Comparison of ENCODE assay signal across 8 cellular contexts in the genomic region with DNA sequence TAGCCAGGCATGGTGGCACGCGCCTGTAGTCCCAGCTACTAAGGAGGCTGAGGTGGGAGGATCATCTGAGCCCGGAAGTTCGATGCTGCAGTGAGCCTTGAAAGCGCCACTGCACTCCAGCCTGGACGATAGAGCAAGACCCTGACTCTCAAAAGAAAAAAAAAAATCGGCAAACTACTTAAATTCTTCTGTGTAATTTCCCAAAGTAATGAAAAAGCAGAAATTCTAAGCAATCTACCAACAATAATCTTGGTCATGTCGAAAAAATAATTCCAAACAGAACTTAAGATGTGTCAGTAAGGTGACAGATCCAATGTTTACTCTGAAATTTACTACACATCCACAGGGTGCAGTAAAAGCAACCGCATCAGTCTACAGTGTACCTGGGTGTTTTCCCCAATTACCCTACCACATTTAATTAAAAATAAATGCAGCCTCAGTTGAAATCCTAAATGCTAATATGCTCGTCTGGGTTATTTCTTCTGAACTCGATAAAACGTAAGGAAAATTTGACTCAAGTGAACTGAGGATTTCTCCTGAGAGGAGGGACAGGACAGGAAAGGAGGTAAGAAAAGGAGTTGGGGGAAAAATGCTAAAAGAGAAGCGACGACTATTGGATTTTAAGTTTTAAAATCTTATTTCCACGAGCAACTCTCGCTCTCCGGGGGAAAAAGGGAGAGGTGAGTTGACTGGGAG. TPM values are rescaled to one million over a fixed set of nuclear protein-coding genes. Genes with fewer than 3 reads are reported as not detected.
A peak's percentile ranks its signal among the peaks of the same experiment; 100 is the strongest.
DNase-seq lines count a peak whose midpoint lies in the region; ATAC-seq, FAIRE-seq and TF ChIP-seq lines count a peak whose summit lies in the region.

No MANE protein-coding gene starts in this region.

- H3K4me1 Mint-ChIP-seq in memory B cell: peaks cover 8% of the 10 kb centered on the region

- H3K9me3 ChIP-seq in upper lobe of right lung: no peaks in the 10 kb centered on the region

- H3K27ac Mint-ChIP-seq in memory B cell: peak overlapping the region; percentile 86

- H3K4me3 ChIP-seq in AG04449 (ENCODE audit: low read depth, low read length): peak overlapping the region; percentile 100
- peak overlapping the region; percentile 90 for H3K4me3 ChIP-seq in upper lobe of right lung

- peak overlapping the region; percentile 88 for H3K4me3 Mint-ChIP-seq in memory B cell

- no peaks in the 10 kb centered on the region for H3K27me3 ChIP-seq in upper lobe of right lung

- H3K27ac ChIP-seq in caudate nucleus (ENCODE audit: low read depth, low read length) (peak overlapping the region; percentile 92), upper lobe of right lung (peak overlapping the region; percentile 83)

- peak; percentile 9 for FAIRE-seq in GM12891 (lab: Jason Lieb, UNC)
- no peak for FAIRE-seq in H54 (lab: Jason Lieb, UNC)

- H3K9me3 Mint-ChIP-seq in memory B cell: no peaks in the 10 kb centered on the region

- ATAC-seq in memory B cell (ENCODE audit: low read depth): no peak
- no peak for ATAC-seq in upper lobe of right lung

- intact Hi-C loops in upper lobe of right lung (cut with DNase I): no loop called here

- H3K36me3 ChIP-seq in upper lobe of right lung: peaks cover 2% of the 10 kb centered on the region

- H3K36me3 Mint-ChIP-seq in memory B cell: no peaks in the 10 kb centered on the region

- H3K4me1 ChIP-seq in upper lobe of right lung: peaks cover 17% of the 10 kb centered on the region

- POLR2A ChIA-PET in AG04449 (lab: Yijun Ruan, JAX): no interaction called here

- TF ChIP-seq POLR2A in GM12891 (IDR thresholded peaks at IDR 0.05; ENCODE audit: low read depth, low read length) (no peak), H54 (IDR thresholded peaks at IDR 0.05; ENCODE audit: low read depth, low read length) (no peak)

- CTCF ChIA-PET in AG04449 (lab: Yijun Ruan, JAX): interaction anchor here (0.6 kb wide), 1 partner anchor 15 kb away, joined by 3 read pairs; no protein-coding TSS in a partner anchor

- no peak for DNase-seq in AG04449 (ENCODE audit: low read depth, low spot score)
- DNase-seq in GM12891 (ENCODE audit: insufficient read length, low spot score): no peak
- DNase-seq in NCI-H748 (lab: John Stamatoyannopoulos, UW; ENCODE audit: unreplicated experiment): peak; percentile 4
- DNase-seq in caudate nucleus (lab: John Stamatoyannopoulos, UW): no peak
- DNase-seq in memory B cell (ENCODE audit: low spot score in 2 of 2): no peak
- DNase-seq in upper lobe of right lung: no peak
- no peak for DNase-seq in H54 (ENCODE audit: insufficient read length, low spot score)
- DNase-seq in AG08396 (ENCODE audit: low spot score): no peak

- TF ChIP-seq CTCF in AG04449 (IDR thresholded peaks at IDR 0.05; ENCODE audit: insufficient read depth, low read length, missing control alignments): no peak
- TF ChIP-seq CTCF in upper lobe of right lung (IDR thresholded peaks at IDR 0.05): no peak

- no peaks in the 10 kb centered on the region for H3K27me3 Mint-ChIP-seq in memory B cell

TF ChIP-seq in GM12891, 5 proteins besides CTCF, POLR2A, EP300 and RAD21:
- TF ChIP-seq POLR2AphosphoS5 (IDR thresholded peaks at IDR 0.05; ENCODE audit: low read depth, low read length) (no peak), PAX5 (IDR thresholded peaks at IDR 0.05; ENCODE audit: insufficient read depth, low read length, severe bottlenecking) (no peak)
TF ChIP-seq in GM12891: peak in this region for 0.

RNA-seq across cellular contexts. Expression of a gene that starts 0.8 kb away (rescaled TPM):
- 65.6 TPM for polyA plus RNA-seq in GM12891 (2012; ENCODE audit: low read depth, missing spikeins)
- 79.7 TPM for total RNA-seq in upper lobe of right lung

RNA-seq across cellular contexts. Expression of a gene that starts 44.1 kb away (rescaled TPM):
- 43.0 TPM for polyA plus RNA-seq in GM12891 (2012; ENCODE audit: low read depth, missing spikeins)
- 23.2 TPM for total RNA-seq in upper lobe of right lung

RNA-seq across cellular contexts. Expression of a gene that starts 48.4 kb away (rescaled TPM):
- polyA plus RNA-seq in GM12891 (2012; ENCODE audit: low read depth, missing spikeins): 41.9 TPM
- total RNA-seq in upper lobe of right lung: 48.9 TPM
